Comparison of ENCODE assay signal across 15 cellular contexts in genomic region chr12:41972196-41972994, GRCh38.
A peak's percentile ranks its signal among the peaks of the same experiment; 100 is the strongest.
DNase-seq lines count a peak whose midpoint lies in the region; ATAC-seq and TF ChIP-seq lines count a peak whose summit lies in the region.
"Had no signal": no experiment of that assay in that cellular context is flagged by ENCODE, and none has a peak within 500 bp of the region (broad histone marks: within the 10 kb centered on the region; RNA-seq: fewer than 3 reads in every experiment).

No MANE protein-coding gene starts in this region.

- H3K14ac ChIP-seq in neuronal stem cell (ENCODE audit: low read length), result no peak overlapping the region

- no peak overlapping the region for H2BK120ac ChIP-seq in neuronal stem cell (ENCODE audit: low read depth, low read length)

- H3K27me3 ChIP-seq in neuronal stem cell (ENCODE audit: control insufficient read depth in 3 of 3, insufficient read depth in 3 of 3, low read depth in 1 of 3, low read length in 3 of 3), result no peaks in the 10 kb centered on the region

- no peak overlapping the region for H2BK15ac ChIP-seq in neuronal stem cell (ENCODE audit: low read length)

- no peak overlapping the region for H3K23ac ChIP-seq in neuronal stem cell (ENCODE audit: low read depth, low read length, poor library complexity)

- H3K4me2 ChIP-seq in neuronal stem cell (ENCODE audit: insufficient read depth, low read length, poor library complexity, severe bottlenecking), result no peak overlapping the region
- H3K4me2 ChIP-seq: GM23338 had no signal

- H4K91ac ChIP-seq in neuronal stem cell (ENCODE audit: low read depth, low read length, poor library complexity), result no peak overlapping the region

- TF ChIP-seq CTCF in HEK293 (tag by site-specific recombination; IDR thresholded peaks at IDR 0.05), result no peak
- TF ChIP-seq CTCF in nephron (IDR thresholded peaks at IDR 0.05; ENCODE audit: unreplicated experiment in 3 of 3), result no peak

- H3K4me3 ChIP-seq in HEK293 (ENCODE audit: low read depth, low read length) (no peak overlapping the region), neuronal stem cell (ENCODE audit: low read length in 2 of 2) (no peak overlapping the region)
- H3K4me3 ChIP-seq: GM23338 had no signal

- H3K27ac ChIP-seq in HEK293 (ENCODE audit: extremely low read depth, low read depth, low read length) (no peak overlapping the region), neuronal stem cell (replicated peaks; ENCODE audit: low read length) (no peak overlapping the region)

- H2BK12ac ChIP-seq in neuronal stem cell (ENCODE audit: low read length), result no peak overlapping the region

- H3K27ac Mint-ChIP-seq in nephron, result peak overlapping the region; percentile 71 to 94 (median 84)
- H3K27ac Mint-ChIP-seq in stimulated activated naive B cell treated with anti-CD40 and anti-IgM and Interleukin-4, amounts not matched to agents 10 μg/mL and 1 μg/mL and 100 μg/mL, for 72 hours, result no peak overlapping the region
- H3K27ac Mint-ChIP-seq: GM23338, T-cell had no signal

- H3K4me1 ChIP-seq in HEK293 (ENCODE audit: control insufficient read depth, insufficient read depth, low read length), result no peaks in the 10 kb centered on the region
- peaks cover 4 to 10% of the 10 kb centered on the region in 2 donors for H3K4me1 ChIP-seq in neuronal stem cell (ENCODE audit: control insufficient read depth in 2 of 2, insufficient read depth in 1 of 2, low read depth in 1 of 2, low read length in 2 of 2)

- no peak overlapping the region for H3K18ac ChIP-seq in neuronal stem cell (ENCODE audit: low read length)

- H3K36me3 Mint-ChIP-seq in nephron (ENCODE audit: low read depth), result no peaks in the 10 kb centered on the region
- no peaks in the 10 kb centered on the region for H3K36me3 Mint-ChIP-seq in stimulated activated naive B cell treated with anti-CD40 and anti-IgM and Interleukin-4, amounts not matched to agents 10 μg/mL and 1 μg/mL and 100 μg/mL, for 72 hours
- H3K36me3 Mint-ChIP-seq: T-cell had no signal

- peaks cover 3% of the 10 kb centered on the region for H3K9me3 Mint-ChIP-seq in nephron
- no peaks in the 10 kb centered on the region for H3K9me3 Mint-ChIP-seq in stimulated activated naive B cell treated with anti-CD40 and anti-IgM and Interleukin-4, amounts not matched to agents 10 μg/mL and 1 μg/mL and 100 μg/mL, for 72 hours
- H3K9me3 Mint-ChIP-seq: GM23338, T-cell had no signal

- no peaks in the 10 kb centered on the region for H3K27me3 Mint-ChIP-seq in nephron (ENCODE audit: low read depth)
- H3K27me3 Mint-ChIP-seq in stimulated activated naive B cell treated with anti-CD40 and anti-IgM and Interleukin-4, amounts not matched to agents 10 μg/mL and 1 μg/mL and 100 μg/mL, for 72 hours, result no peaks in the 10 kb centered on the region
- H3K27me3 Mint-ChIP-seq: T-cell had no signal

- H3K4me3 Mint-ChIP-seq in nephron, result no peak overlapping the region
- H3K4me3 Mint-ChIP-seq in stimulated activated naive B cell treated with anti-CD40 and anti-IgM and Interleukin-4, amounts not matched to agents 10 μg/mL and 1 μg/mL and 100 μg/mL, for 72 hours, result no peak overlapping the region
- H3K4me3 Mint-ChIP-seq: GM23338, T-cell had no signal

- no CpG with 5 or more reads among the region's 5 CpGs for WGBS in neuronal stem cell (ENCODE audit: extremely low coverage in 2 of 2, insufficient read length in 2 of 2, insufficient replicate concordance in 1 of 2), 2 donors

- no peaks in the 10 kb centered on the region for H3K36me3 ChIP-seq in HEK293 (ENCODE audit: control insufficient read depth in 2 of 2, insufficient read depth in 1 of 2, low read length in 2 of 2)
- no peaks in the 10 kb centered on the region for H3K36me3 ChIP-seq in neuronal stem cell (replicated peaks in 1 of 2; ENCODE audit: control insufficient read depth in 2 of 2, insufficient read depth in 2 of 2, low read length in 2 of 2)

- peaks cover 14% of the 10 kb centered on the region for H3K4me1 Mint-ChIP-seq in nephron
- no peaks in the 10 kb centered on the region for H3K4me1 Mint-ChIP-seq in stimulated activated naive B cell treated with anti-CD40 and anti-IgM and Interleukin-4, amounts not matched to agents 10 μg/mL and 1 μg/mL and 100 μg/mL, for 72 hours
- H3K4me1 Mint-ChIP-seq: T-cell had no signal

- no peak overlapping the region for H2AFZ ChIP-seq in neuronal stem cell (ENCODE audit: low read length)
- H2AFZ ChIP-seq: GM23338 had no signal

- CTCF ChIA-PET in HEK293 (lab: Yijun Ruan, JAX), result interaction anchor here (0.6 to 0.7 kb wide), 3 partner anchors 19 to 1049 kb away, joined by 3 read pairs; no protein-coding TSS in a partner anchor

- H3K9ac ChIP-seq in neuronal stem cell (ENCODE audit: low read depth, low read length, poor library complexity), result no peak overlapping the region

- H3K4ac ChIP-seq in neuronal stem cell (ENCODE audit: low read length), result no peak overlapping the region

- H2BK5ac ChIP-seq in neuronal stem cell (ENCODE audit: low read length), result no peak overlapping the region

- DNase-seq in NCI-H2107 (lab: John Stamatoyannopoulos, UW), result peak; percentile 46
- peak; percentile 87 for DNase-seq in amniotic epithelial cell (ENCODE audit: low read depth)
- no peak for DNase-seq in activated CD8-positive, alpha-beta memory T cell treated with anti-CD3 and anti-CD28 coated beads, Interleukin-2, amount 50 U/mL, for 4 hours
- DNase-seq in neuronal stem cell (ENCODE audit: low spot score), result no peak
- DNase-seq in stimulated activated naive B cell treated with anti-CD40 and anti-IgM and Interleukin-4, amounts not matched to agents 10 μg/mL and 1 μg/mL and 100 μg/mL, for 72 hours, result no peak
- DNase-seq: COR-L47, KBM-7, MV-4-11, NCI-H146, T-cell had no signal

- H3K79me1 ChIP-seq in neuronal stem cell (ENCODE audit: low read depth, low read length), result no peaks in the 10 kb centered on the region

- ATAC-seq in stimulated activated naive B cell treated with anti-CD40 and anti-IgM and Interleukin-4, amounts not matched to agents 10 μg/mL and 1 μg/mL and 100 μg/mL, for 72 hours (replicated peaks), result no peak
- ATAC-seq: GM23338, HCT116, Panc1, T-cell had no signal

- POLR2A ChIA-PET in HEK293 (lab: Yijun Ruan, JAX), result no interaction called here

- H4K8ac ChIP-seq in neuronal stem cell (ENCODE audit: low read depth, low read length), result no peak overlapping the region

- no peaks in the 10 kb centered on the region for H3K9me3 ChIP-seq in HEK293 (ENCODE audit: control insufficient read depth, insufficient read depth, low read depth, low read length)
- H3K9me3 ChIP-seq in neuronal stem cell (replicated peaks in 1 of 2; ENCODE audit: control insufficient read depth in 2 of 2, insufficient read depth in 1 of 2, low read depth in 1 of 2, low read length in 2 of 2), result no peaks in the 10 kb centered on the region

- H2AK5ac ChIP-seq in neuronal stem cell (ENCODE audit: low read depth, low read length), result no peak overlapping the region

TF ChIP-seq in HEK293, 187 proteins besides CTCF, POLR2A, EP300 and RAD21:
- TF ChIP-seq PRDM6 (tag by site-specific recombination; IDR thresholded peaks at IDR 0.05) (0 out of 2 replicates have a peak, but pooled peaks have one; percentile 32), YY1 (tag by site-specific recombination; IDR thresholded peaks at IDR 0.05) (no peak)

Comparison
In these comparisons a context has a peak if more than half of its experiments do, and no peak if none do; other contexts are left out.
1. DNase-seq: peak in NCI-H2107 (single experiment) and amniotic epithelial cell (single experiment); none in activated CD8-positive, alpha-beta memory T cell treated with anti-CD3 and anti-CD28 coated beads, Interleukin-2, amount 50 U/mL, for 4 hours (single experiment), neuronal stem cell (single experiment) and stimulated activated naive B cell treated with anti-CD40 and anti-IgM and Interleukin-4, amounts not matched to agents 10 μg/mL and 1 μg/mL and 100 μg/mL, for 72 hours (single experiment).